In genomic region chr5:180072256-180072548, GRCh38 we compare ENCODE assay signal across 8 cellular contexts. TPM values are rescaled to one million over a fixed set of nuclear protein-coding genes. Genes with fewer than 3 reads are reported as not detected.
DNase-seq lines count a peak whose midpoint lies in the region; ATAC-seq and TF ChIP-seq lines count a peak whose summit lies in the region.

No MANE protein-coding gene starts in this region.

- no peak for ATAC-seq in psoas muscle
- ATAC-seq in GM18873 (IDR thresholded peaks at IDR 0.05; ENCODE audit: low FRiP score, unreplicated experiment) = no peak

- peaks cover 0 to 3% of the 10 kb centered on the region in 2 donors for H3K27me3 Mint-ChIP-seq in CD4-positive, alpha-beta memory T cell

- H3K4me3 Mint-ChIP-seq in CD4-positive, alpha-beta memory T cell = peak overlapping the region; percentile 78 to 88 (median 84)

- H3K4me1 Mint-ChIP-seq in CD4-positive, alpha-beta memory T cell = peaks cover 18 to 35% (median 24%) of the 10 kb centered on the region in 4 donors

- H3K9me3 ChIP-seq in CD4-positive, alpha-beta memory T cell (ENCODE audit: control insufficient read depth in 1 of 2, low read length in 2 of 2) = no peaks in the 10 kb centered on the region
- H3K9me3 ChIP-seq in SK-N-MC (ENCODE audit: low read depth, low read length) (peaks cover 8% of the 10 kb centered on the region; the same call in 1 of the 2 replicates), psoas muscle (peaks cover 5% of the 10 kb centered on the region)

- TF ChIP-seq CTCF in psoas muscle (IDR thresholded peaks at IDR 0.05) (no peak), GM13977 (IDR thresholded peaks at IDR 0.05; ENCODE audit: extremely low read depth, insufficient read depth, missing control alignments) (no peak)

- no peaks in the 10 kb centered on the region for H3K36me3 ChIP-seq in CD4-positive, alpha-beta memory T cell (ENCODE audit: insufficient read depth, low read length)
- H3K36me3 ChIP-seq in SK-N-MC (ENCODE audit: insufficient read depth, low read length) (no peaks in the 10 kb centered on the region), psoas muscle (ENCODE audit: insufficient read depth in 1 of 2, low read depth in 1 of 2) (no peaks in the 10 kb centered on the region)

- peak overlapping the region; percentile 25 to 64 for H3K4me3 ChIP-seq in CD4-positive, alpha-beta memory T cell (ENCODE audit: low read length in 2 of 2)
- H3K4me3 ChIP-seq in SK-N-MC (peak overlapping the region; percentile 82), psoas muscle (peak overlapping the region; percentile 93)

- 9 to 19% (median 13%) methylated on average over 14 of the region's 14 CpGs for WGBS in psoas muscle, 3 donors

- no peak overlapping the region for H3K9ac ChIP-seq in SK-N-MC (ENCODE audit: insufficient read length)

- H3K36me3 Mint-ChIP-seq in CD4-positive, alpha-beta memory T cell = peaks cover 0 to 3% of the 10 kb centered on the region in 2 donors

- CTCF ChIA-PET in CD4-positive, alpha-beta memory T cell (lab: Charles Lee; ENCODE audit: partially characterized antibody) = no interaction called here

- H3K27me3 ChIP-seq in CD4-positive, alpha-beta memory T cell (ENCODE audit: insufficient read depth, low read length) = no peaks in the 10 kb centered on the region
- no peaks in the 10 kb centered on the region for H3K27me3 ChIP-seq in psoas muscle (ENCODE audit: insufficient read depth in 3 of 3, low read length in 2 of 3)

- in situ Hi-C loops in GM13977 (cut with MboI; ENCODE audit: low pct_unique_long_range_greater_than_20kb, low sequenced_read_pairs, unreplicated experiment) = no loop called here

- intact Hi-C loops in CD4-positive, alpha-beta memory T cell (cut with micrococcal nuclease) = loop anchor here (1.0 to 5.0 kb wide), 6 partner anchors 18 to 520 kb away; partner anchors contain the start of genes MAML1, MRNIP, RUFY1 and TBC1D9B
- intact Hi-C loops in psoas muscle (cut with DNase I) = loop anchor here in 1 of 2 donors (5.0 to 10.0 kb wide), 2 partner anchors 165 to 517 kb away; partner anchors contain the start of genes RUFY1 and TBC1D9B

- POLR2A ChIA-PET in CD4-positive, alpha-beta memory T cell (lab: Charles Lee; ENCODE audit: partially characterized antibody) = interaction anchor here (1.1 to 2.1 kb wide), 2 partner anchors 19 to 253 kb away, joined by 3 to 7 read pairs; no protein-coding TSS in a partner anchor

- peaks cover 22% of the 10 kb centered on the region for H3K4me1 ChIP-seq in CD4-positive, alpha-beta memory T cell (ENCODE audit: insufficient read depth, low read length)
- peaks cover 19% of the 10 kb centered on the region for H3K4me1 ChIP-seq in psoas muscle

- DNase-seq in CD4-positive, alpha-beta memory T cell = no peak
- no peak for DNase-seq in SK-N-MC (ENCODE audit: low read depth, low spot score)
- no peak for DNase-seq in epithelial cell of prostate (ENCODE audit: low read depth, low spot score)
- DNase-seq in psoas muscle = no peak
- no peak for DNase-seq in HUDEP-2 (lab: John Stamatoyannopoulos, UW; ENCODE audit: unreplicated experiment in 76 of 76)
- no peak for DNase-seq in NCI-H510A (lab: John Stamatoyannopoulos, UW)
- DNase-seq in GM13977 (ENCODE audit: low spot score) = no peak

- peak overlapping the region; percentile 79 to 94 (median 89) for H3K27ac Mint-ChIP-seq in CD4-positive, alpha-beta memory T cell

- H3K9me3 Mint-ChIP-seq in CD4-positive, alpha-beta memory T cell = no peaks in the 10 kb centered on the region

- peak overlapping the region; percentile 56 for H3K27ac ChIP-seq in CD4-positive, alpha-beta memory T cell (ENCODE audit: low read depth, low read length)
- no peak overlapping the region for H3K27ac ChIP-seq in SK-N-MC
- H3K27ac ChIP-seq in epithelial cell of prostate = peak overlapping the region; percentile 70
- peak overlapping the region; percentile 95 for H3K27ac ChIP-seq in psoas muscle

RNA-seq across cellular contexts. Expression of gene RNF130, which starts 0.6 kb away (rescaled TPM):
- 10 to 100 TPM; 18.1 to 21.2 TPM for total RNA-seq in CD4-positive, alpha-beta memory T cell
- 10 to 100 TPM; 16.8 to 18.0 TPM for polyA plus RNA-seq in CD4-positive, alpha-beta memory T cell
- 10 to 100 TPM; 34.1 to 41.1 (median 37.4) TPM for total RNA-seq in psoas muscle
- 10 to 100 TPM; 35.9 to 45.3 (median 37.2) TPM for polyA plus RNA-seq in psoas muscle
